ENCODE assay signal across 23 cellular contexts in genomic region chr21:14744368-14744767, GRCh38.
DNase-seq lines count a peak whose midpoint lies in the region; ATAC-seq and TF ChIP-seq lines count a peak whose summit lies in the region.
"Had no signal": no experiment of that assay in that cellular context is flagged by ENCODE, and none has a peak within 500 bp of the region (broad histone marks: within the 10 kb centered on the region; RNA-seq: fewer than 3 reads in every experiment).

No MANE protein-coding gene starts in this region.

- H3K4me1 Mint-ChIP-seq in dendritic cell treated with granulocyte-macrophage colony-stimulating factor and Interleukin-4, amounts not matched to agents 40 ng/mL and 50 ng/mL, for 4 days (ENCODE audit: low read depth): peaks cover 23% of the 10 kb centered on the region
- H3K4me1 Mint-ChIP-seq: B cell; CD4-positive, alpha-beta memory T cell; CD8-positive, alpha-beta memory T cell had no signal

- peaks cover 28% of the 10 kb centered on the region for H3K9me3 Mint-ChIP-seq in dendritic cell treated with granulocyte-macrophage colony-stimulating factor and Interleukin-4, amounts not matched to agents 40 ng/mL and 50 ng/mL, for 4 days
- H3K9me3 Mint-ChIP-seq: CD8-positive, alpha-beta memory T cell had no signal

- peak; percentile 75 for ATAC-seq in upper lobe of right lung
- ATAC-seq: A549, GM12878 had no signal

- H3K27me3 Mint-ChIP-seq in dendritic cell treated with granulocyte-macrophage colony-stimulating factor and Interleukin-4, amounts not matched to agents 40 ng/mL and 50 ng/mL, for 4 days: no peaks in the 10 kb centered on the region
- H3K27me3 Mint-ChIP-seq: B cell had no signal

- intact Hi-C loops in dendritic cell treated with granulocyte-macrophage colony-stimulating factor and Interleukin-4, amounts not matched to agents 40 ng/mL and 50 ng/mL, for 4 days (cut with micrococcal nuclease): no loop called here
- intact Hi-C loops in upper lobe of right lung (cut with DNase I): no loop called here

- peak overlapping the region; percentile 14 for H3K27ac ChIP-seq in upper lobe of right lung
- H3K27ac ChIP-seq: 22Rv1; A549; BLaER1 treated with 17β-estradiol and CSF1 and Interleukin-3, amounts not matched to agents 10 nM and 100 nM; C4-2B had no signal

- no peaks in the 10 kb centered on the region for H3K36me3 Mint-ChIP-seq in dendritic cell treated with granulocyte-macrophage colony-stimulating factor and Interleukin-4, amounts not matched to agents 40 ng/mL and 50 ng/mL, for 4 days (ENCODE audit: low read depth)
- H3K36me3 Mint-ChIP-seq: CD4-positive, alpha-beta memory T cell; CD4-positive, CD25-positive, alpha-beta regulatory T cell had no signal

- peak overlapping the region; percentile 8 for H3K4me3 ChIP-seq in upper lobe of right lung
- H3K4me3 ChIP-seq: A549; BLaER1 treated with 17β-estradiol and CSF1 and Interleukin-3, amounts not matched to agents 10 nM and 100 nM; GM12878 had no signal

- no peaks in the 10 kb centered on the region for H3K4me1 ChIP-seq in upper lobe of right lung
- H3K4me1 ChIP-seq: A549 had no signal

- no peak for TF ChIP-seq CTCF in upper lobe of right lung (IDR thresholded peaks at IDR 0.05)

- H3K4me3 Mint-ChIP-seq in dendritic cell treated with granulocyte-macrophage colony-stimulating factor and Interleukin-4, amounts not matched to agents 40 ng/mL and 50 ng/mL, for 4 days: no peak overlapping the region
- H3K4me3 Mint-ChIP-seq: B cell; CD4-positive, alpha-beta memory T cell; CD4-positive, CD25-positive, alpha-beta regulatory T cell; CD8-positive, alpha-beta memory T cell had no signal

- H3K27me3 ChIP-seq in upper lobe of right lung: no peaks in the 10 kb centered on the region
- H3K27me3 ChIP-seq: BLaER1 treated with 17β-estradiol and CSF1 and Interleukin-3, amounts not matched to agents 10 nM and 100 nM had no signal

- DNase-seq in CD1c-positive myeloid dendritic cell (ENCODE audit: extremely low spot score) (peak; percentile 23), upper lobe of right lung (no peak), NCI-H524 treated with DMSO at 0.1 percent for 48 hours (lab: John Stamatoyannopoulos, UW) (no peak)
- no peak for DNase-seq in activated CD4-positive, alpha-beta T cell treated with anti-CD3 and anti-CD28 coated beads, Interleukin-2, amount 50 U/mL, for 4 hours
- DNase-seq: AML-193; CD4-positive, alpha-beta memory T cell; CD4-positive, CD25-positive, alpha-beta regulatory T cell; CD8-positive, alpha-beta memory T cell; COR-L47; DMS 273 treated with DMSO at 0.1 percent for 48 hours; DMS153; DMS53; DMS79; DND-41; EL; GDM1 had no signal

- no peaks in the 10 kb centered on the region for H3K9me3 ChIP-seq in upper lobe of right lung
- H3K9me3 ChIP-seq: A549 had no signal

- no peaks in the 10 kb centered on the region for H3K36me3 ChIP-seq in upper lobe of right lung
- H3K36me3 ChIP-seq: BLaER1 treated with 17β-estradiol and CSF1 and Interleukin-3, amounts not matched to agents 10 nM and 100 nM had no signal

- H3K27ac Mint-ChIP-seq in dendritic cell treated with granulocyte-macrophage colony-stimulating factor and Interleukin-4, amounts not matched to agents 40 ng/mL and 50 ng/mL, for 4 days: peak overlapping the region; percentile 20
- H3K27ac Mint-ChIP-seq: B cell; CD4-positive, alpha-beta memory T cell; CD8-positive, alpha-beta memory T cell had no signal
